28 cellular contexts compared by ENCODE assay signal in the genomic region with DNA sequence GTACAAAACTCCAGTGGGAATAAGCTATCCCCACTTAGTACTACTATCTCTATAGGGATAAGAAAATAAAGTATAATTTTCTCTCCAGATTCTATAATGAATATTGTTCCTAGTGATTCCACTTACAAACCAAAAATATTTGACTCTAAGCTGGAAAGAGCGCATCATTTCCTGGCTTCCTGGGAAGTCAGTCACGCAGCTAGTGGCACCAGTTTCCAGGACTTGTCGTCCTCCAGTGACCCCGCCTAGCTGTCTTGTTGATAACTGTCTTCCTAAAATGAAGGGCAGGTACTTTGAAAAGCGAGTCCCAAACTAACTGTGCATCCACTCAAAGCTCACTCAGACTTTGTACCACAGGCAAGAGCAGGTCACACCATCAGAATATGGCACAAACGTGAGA. TPM values are rescaled to one million over a fixed set of nuclear protein-coding genes. Genes with fewer than 3 reads are reported as not detected.
DNase-seq lines count a peak whose midpoint lies in the region; ATAC-seq and TF ChIP-seq lines count a peak whose summit lies in the region.
"Had no signal": no experiment of that assay in that cellular context is flagged by ENCODE, and none has a peak within 500 bp of the region (broad histone marks: within the 10 kb centered on the region; RNA-seq: fewer than 3 reads in every experiment).

No MANE protein-coding gene starts in this region.

- in situ Hi-C loops in GM23248 (cut with MboI) = no loop called here

- H3K36me3 Mint-ChIP-seq in osteocyte (ENCODE audit: unreplicated experiment) = no peaks in the 10 kb centered on the region
- H3K36me3 Mint-ChIP-seq in WTC11 = no peaks in the 10 kb centered on the region
- H3K36me3 Mint-ChIP-seq: CD4-positive, CD25-positive, alpha-beta regulatory T cell; T-cell had no signal

- H3K4me1 ChIP-seq in GM23248 (ENCODE audit: insufficient read depth) = peaks cover 24% of the 10 kb centered on the region
- H3K4me1 ChIP-seq: BE2C, Caco-2 had no signal

- peak overlapping the region; percentile 24 for H3K27ac Mint-ChIP-seq in osteocyte (ENCODE audit: unreplicated experiment)
- H3K27ac Mint-ChIP-seq in WTC11 = no peak overlapping the region
- H3K27ac Mint-ChIP-seq: CD4-positive, CD25-positive, alpha-beta regulatory T cell; HFFc6; T-cell had no signal

- TF ChIP-seq CTCF in osteocyte (IDR thresholded peaks at IDR 0.05) (no peak), WTC11 (IDR thresholded peaks at IDR 0.05) (no peak), foreskin fibroblast (IDR thresholded peaks at IDR 0.05; ENCODE audit: low read depth, low read length) (no peak)

- no peaks in the 10 kb centered on the region for H3K9me2 ChIP-seq in GM23248 (ENCODE audit: insufficient read depth)

- H3F3A ChIP-seq in GM23248 (ENCODE audit: insufficient read depth) = no peaks in the 10 kb centered on the region

- no peaks in the 10 kb centered on the region for H4K20me1 ChIP-seq in GM23248 (ENCODE audit: insufficient read depth)

- 0 out of 2 replicates have a peak, but pooled peaks cover 9% of the 10 kb centered on the region for H3K79me2 ChIP-seq in GM23248 (ENCODE audit: insufficient read depth)

- H3K36me3 ChIP-seq in GM23248 (ENCODE audit: low read depth) = no peaks in the 10 kb centered on the region
- H3K36me3 ChIP-seq: BE2C, SJCRH30 had no signal

- H3K27me3 ChIP-seq in GM23248 (replicated peaks; ENCODE audit: insufficient read depth) = no peaks in the 10 kb centered on the region
- H3K27me3 ChIP-seq: BE2C, SJCRH30 had no signal

- H3K27ac ChIP-seq in GM23248 = peak overlapping the region; percentile 39
- H3K27ac ChIP-seq: SJCRH30 had no signal

- POLR2A ChIA-PET in WTC11 (lab: Charles Lee) = no interaction called here

- CTCF ChIA-PET in WTC11 (lab: Charles Lee) = interaction anchor here (1.4 kb wide), 1 partner anchor 9 kb away, joined by 3 read pairs; no protein-coding TSS in a partner anchor

- H3K9me3 ChIP-seq in GM23248 (ENCODE audit: low read depth) = no peaks in the 10 kb centered on the region
- H3K9me3 ChIP-seq: BE2C, Caco-2 had no signal

- H3K4me1 Mint-ChIP-seq in osteocyte (ENCODE audit: unreplicated experiment) = peaks cover 24% of the 10 kb centered on the region
- peaks cover 9% of the 10 kb centered on the region for H3K4me1 Mint-ChIP-seq in WTC11
- H3K4me1 Mint-ChIP-seq: CD4-positive, CD25-positive, alpha-beta regulatory T cell; T-cell had no signal

- no peaks in the 10 kb centered on the region for H3K9me3 Mint-ChIP-seq in osteocyte (ENCODE audit: unreplicated experiment)
- H3K9me3 Mint-ChIP-seq in WTC11 = peaks cover 8% of the 10 kb centered on the region
- H3K9me3 Mint-ChIP-seq: HFFc6 had no signal

- H3K4me2 ChIP-seq in GM23248 (ENCODE audit: unreplicated experiment) = peak overlapping the region; percentile 24

- H3K27me3 Mint-ChIP-seq in osteocyte (ENCODE audit: unreplicated experiment) (no peaks in the 10 kb centered on the region), WTC11 (ENCODE audit: low read depth) (no peaks in the 10 kb centered on the region)

- 22 to 28% methylated on average over 6 of the region's 6 CpGs for WGBS in GM23248 (ENCODE audit: low coverage in 1 of 2, low lambda C conversion rate in 2 of 2, missing lambda C conversion rate in 2 of 2), 2 experiments

- H3K4me3 Mint-ChIP-seq in osteocyte (ENCODE audit: unreplicated experiment) (no peak overlapping the region), WTC11 (no peak overlapping the region)
- H3K4me3 Mint-ChIP-seq: CD4-positive, CD25-positive, alpha-beta regulatory T cell; HFFc6; T-cell had no signal

- H3K9ac ChIP-seq in GM23248 = 0 out of 2 replicates have a peak overlapping the region, but pooled peaks have one; percentile 28

- ATAC-seq in WTC11 (no peak), GM18502 (IDR thresholded peaks at IDR 0.05; ENCODE audit: poor library complexity, unreplicated experiment) (no peak)
- ATAC-seq: HepG2, Panc1, T-cell had no signal

- H3K4me3 ChIP-seq in GM23248 (no peak overlapping the region), foreskin fibroblast (ENCODE audit: low read depth in 1 of 2, low read length in 2 of 2) (no peak overlapping the region)
- H3K4me3 ChIP-seq: SJCRH30 had no signal

- DNase-seq in AG20443 (ENCODE audit: low spot score) = peak; percentile 46
- DNase-seq in GM23248 = peak; percentile 72
- DNase-seq in dermis blood vessel endothelial cell = peak; percentile 65
- no peak for DNase-seq in osteocyte (ENCODE audit: extremely low spot score, unreplicated experiment)
- no peak for DNase-seq in WTC11 (ENCODE audit: low spot score)
- no peak for DNase-seq in foreskin fibroblast
- no peak for DNase-seq in DMS153 (lab: John Stamatoyannopoulos, UW)
- DNase-seq: BE2C; Caco-2; CD4-positive, CD25-positive, alpha-beta regulatory T cell; DMS 273 treated with DMSO at 0.1 percent for 48 hours; DND-41; GDM1; H7; HFFc6; KBM-7; NCI-H1092 treated with DMSO at 0.1 percent for 48 hours; NCI-H1436 treated with DMSO at 0.1 percent for 48 hours; NCI-H2029; NCI-H226; NCI-H524; NCI-H774; NK-92 treated with Interleukin-12 subunit alpha and Interleukin-12 subunit beta, amount 100 ng/mL, for 24 hours; SJCRH30; T-cell had no signal

- H2AFZ ChIP-seq in GM23248 = 0 out of 2 replicates have a peak overlapping the region, but pooled peaks have one; percentile 7

TF ChIP-seq in WTC11, 78 proteins besides CTCF, POLR2A, EP300 and RAD21:
- TF ChIP-seq, protein P1, sequence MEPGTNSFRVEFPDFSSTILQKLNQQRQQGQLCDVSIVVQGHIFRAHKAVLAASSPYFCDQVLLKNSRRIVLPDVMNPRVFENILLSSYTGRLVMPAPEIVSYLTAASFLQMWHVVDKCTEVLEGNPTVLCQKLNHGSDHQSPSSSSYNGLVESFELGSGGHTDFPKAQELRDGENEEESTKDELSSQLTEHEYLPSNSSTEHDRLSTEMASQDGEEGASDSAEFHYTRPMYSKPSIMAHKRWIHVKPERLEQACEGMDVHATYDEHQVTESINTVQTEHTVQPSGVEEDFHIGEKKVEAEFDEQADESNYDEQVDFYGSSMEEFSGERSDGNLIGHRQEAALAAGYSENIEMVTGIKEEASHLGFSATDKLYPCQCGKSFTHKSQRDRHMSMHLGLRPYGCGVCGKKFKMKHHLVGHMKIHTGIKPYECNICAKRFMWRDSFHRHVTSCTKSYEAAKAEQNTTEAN (CRISPR knock-in tag; IDR thresholded peaks at IDR 0.05) = no peak
- TF ChIP-seq, protein P2, sequence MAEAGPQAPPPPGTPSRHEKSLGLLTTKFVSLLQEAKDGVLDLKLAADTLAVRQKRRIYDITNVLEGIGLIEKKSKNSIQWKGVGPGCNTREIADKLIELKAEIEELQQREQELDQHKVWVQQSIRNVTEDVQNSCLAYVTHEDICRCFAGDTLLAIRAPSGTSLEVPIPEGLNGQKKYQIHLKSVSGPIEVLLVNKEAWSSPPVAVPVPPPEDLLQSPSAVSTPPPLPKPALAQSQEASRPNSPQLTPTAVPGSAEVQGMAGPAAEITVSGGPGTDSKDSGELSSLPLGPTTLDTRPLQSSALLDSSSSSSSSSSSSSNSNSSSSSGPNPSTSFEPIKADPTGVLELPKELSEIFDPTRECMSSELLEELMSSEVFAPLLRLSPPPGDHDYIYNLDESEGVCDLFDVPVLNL (CRISPR knock-in tag; IDR thresholded peaks at IDR 0.05; ENCODE audit: borderline replicate concordance, low read depth) = no peak
- TF ChIP-seq, protein P3, sequence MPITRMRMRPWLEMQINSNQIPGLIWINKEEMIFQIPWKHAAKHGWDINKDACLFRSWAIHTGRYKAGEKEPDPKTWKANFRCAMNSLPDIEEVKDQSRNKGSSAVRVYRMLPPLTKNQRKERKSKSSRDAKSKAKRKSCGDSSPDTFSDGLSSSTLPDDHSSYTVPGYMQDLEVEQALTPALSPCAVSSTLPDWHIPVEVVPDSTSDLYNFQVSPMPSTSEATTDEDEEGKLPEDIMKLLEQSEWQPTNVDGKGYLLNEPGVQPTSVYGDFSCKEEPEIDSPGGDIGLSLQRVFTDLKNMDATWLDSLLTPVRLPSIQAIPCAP (CRISPR knock-in tag; IDR thresholded peaks at IDR 0.05) = no peak
- TF ChIP-seq RELA (CRISPR knock-in tag; IDR thresholded peaks at IDR 0.05; ENCODE audit: borderline replicate concordance) (no peak), JUN (CRISPR knock-in tag; IDR thresholded peaks at IDR 0.05) (no peak), ZNF219 (CRISPR knock-in tag; IDR thresholded peaks at IDR 0.05; ENCODE audit: borderline replicate concordance) (no peak)

RNA-seq across cellular contexts. Expression of a gene that starts 39.3 kb away (rescaled TPM):
- total RNA-seq in GM23248 (2014; rRNA removed; shearing (Covaris generic)) = 9.4 and 10.9 TPM in 2 replicates
- polyA plus RNA-seq in GM23248 (2016; fragmentation: Nextera tagmentation; extraction: Ambion mirVana) = 6.3 and 6.7 TPM in 2 replicates
- total RNA-seq in dermis blood vessel endothelial cell (3.1 TPM in 2 replicates), osteocyte (0.24 and 0.44 TPM in 2 replicates), WTC11 (2021) (4.3 to 5.9 TPM (median 4.5 TPM) in 3 replicates)
- total RNA-seq: CD4-positive, CD25-positive, alpha-beta regulatory T cell had no signal

Comparison
In these comparisons a context has a peak if more than half of its experiments do, and no peak if none do; other contexts are left out.
1. DNase-seq: peak in AG20443 (single experiment), GM23248 (single experiment) and dermis blood vessel endothelial cell (single experiment); none in osteocyte (single experiment), WTC11 (single experiment), foreskin fibroblast (0 of 2) and DMS153 (single experiment).